1 cellular context compared by ENCODE assay signal in genomic region chr6:100810015-100810414, GRCh38.
TF ChIP-seq lines count a peak whose summit lies in the region.

No MANE protein-coding gene starts in this region.

TF ChIP-seq in GM23338, 12 proteins besides CTCF, POLR2A, EP300 and RAD21:
- no peak for TF ChIP-seq REST (IDR thresholded peaks at IDR 0.05; ENCODE audit: unreplicated experiment)
- TF ChIP-seq ETS1 (IDR thresholded peaks at IDR 0.05): no peak
- TF ChIP-seq CREB1 (CRISPR knock-in tag; IDR thresholded peaks at IDR 0.05; ENCODE audit: low read depth): no peak
- no peak for TF ChIP-seq ZNF114 (CRISPR knock-in tag; IDR thresholded peaks at IDR 0.05)
- no peak for TF ChIP-seq EZH2phosphoT487 (IDR thresholded peaks at IDR 0.05; ENCODE audit: unreplicated experiment)
- no peak for TF ChIP-seq NANOG (IDR thresholded peaks at IDR 0.05; ENCODE audit: borderline replicate concordance)
- no peak for TF ChIP-seq STAT1 (IDR thresholded peaks at IDR 0.05; ENCODE audit: unreplicated experiment)
- TF ChIP-seq POLR2AphosphoS5 (IDR thresholded peaks at IDR 0.05; ENCODE audit: low read depth): no peak
- no peak for TF ChIP-seq ZNF462 (CRISPR knock-in tag; IDR thresholded peaks at IDR 0.05)
